Comparison of ENCODE assay signal across 1 cellular context in the genomic region with DNA sequence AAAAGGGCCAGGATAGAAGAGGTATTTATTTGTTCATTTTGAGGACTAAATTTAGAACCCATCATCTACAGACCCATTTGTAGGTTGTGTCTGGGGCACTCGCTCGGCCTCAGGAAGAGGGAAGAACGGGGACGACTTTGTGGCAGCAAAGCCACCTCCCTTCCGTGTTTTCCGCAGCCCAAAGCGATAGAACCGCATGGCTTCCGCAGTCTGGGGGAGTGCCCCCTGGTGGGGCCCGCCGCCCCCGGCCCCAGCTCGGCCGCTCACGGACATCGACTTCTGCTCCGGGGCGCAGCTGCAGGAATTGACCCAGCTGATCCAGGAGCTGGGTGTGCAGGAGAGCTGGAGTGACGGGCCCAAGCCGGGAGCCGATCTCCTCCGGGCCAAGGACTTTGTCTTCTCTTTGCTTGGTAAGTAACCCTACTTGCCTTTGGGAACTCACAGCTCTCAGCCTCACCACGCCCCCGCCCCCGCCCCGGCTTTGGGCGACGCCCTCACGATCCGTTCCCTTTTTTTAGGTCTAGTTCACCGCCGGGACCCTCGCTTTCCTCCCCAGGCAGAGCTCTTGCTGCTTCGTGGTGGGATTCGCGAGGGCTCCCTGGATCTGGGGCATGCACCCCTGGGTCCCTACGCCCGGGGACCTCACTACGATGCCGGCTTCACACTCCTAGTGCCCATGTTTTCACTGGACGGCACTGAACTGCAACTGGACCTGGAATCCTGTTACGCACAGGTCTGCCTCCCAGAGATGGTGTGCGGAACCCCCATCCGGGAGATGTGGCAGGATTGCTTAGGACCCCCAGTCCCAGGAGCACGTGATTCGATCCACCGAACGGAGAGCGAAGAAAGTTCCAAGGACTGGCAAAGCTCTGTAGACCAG.
A peak's percentile ranks its signal among the peaks of the same experiment; 100 is the strongest.
TF ChIP-seq lines count a peak whose summit lies in the region.

No MANE protein-coding gene starts in this region.

TF ChIP-seq in HepG2, 621 proteins besides CTCF, POLR2A, EP300 and RAD21 (continued from another document and continues in another):
- TF ChIP-seq ZNF136 (CRISPR knock-in tag; IDR thresholded peaks at IDR 0.05; ENCODE audit: low read depth) (no peak), ZSCAN31 (CRISPR knock-in tag; IDR thresholded peaks at IDR 0.05; ENCODE audit: low read depth) (peak; percentile 50; the same call in 1 of the 2 replicates), KAT2B (IDR thresholded peaks at IDR 0.05; ENCODE audit: borderline replicate concordance, low read depth, low read length) (no peak), ZFP41 (CRISPR knock-in tag; IDR thresholded peaks at IDR 0.05; ENCODE audit: borderline replicate concordance) (no peak), ZNF180 (CRISPR knock-in tag; IDR thresholded peaks at IDR 0.05; ENCODE audit: borderline replicate concordance, low read depth) (no peak), JUN (CRISPR knock-in tag; IDR thresholded peaks at IDR 0.05) (no peak), CBX1 (IDR thresholded peaks at IDR 0.05; ENCODE audit: low read depth) (no peak), GTF3A (CRISPR knock-in tag; conservative IDR thresholded peaks at IDR 0.05) (no peak), KLF13 (CRISPR knock-in tag; IDR thresholded peaks at IDR 0.05) (no peak), ZNF891 (CRISPR knock-in tag; IDR thresholded peaks at IDR 0.05) (peak; percentile 60; the same call in 1 of the 2 replicates), PTBP1 (IDR thresholded peaks at IDR 0.05; ENCODE audit: low read depth, low read length, poor library complexity, severe bottlenecking) (no peak), ZKSCAN5 (CRISPR knock-in tag; IDR thresholded peaks at IDR 0.05) (no peak), EHMT2 (IDR thresholded peaks at IDR 0.05; ENCODE audit: borderline replicate concordance, low read depth, low read length) (no peak), ZBTB21 (CRISPR knock-in tag; IDR thresholded peaks at IDR 0.05) (no peak), PCBP1 (IDR thresholded peaks at IDR 0.05; ENCODE audit: borderline replicate concordance, low read depth, low read length) (0 out of 2 replicates have a peak, but pooled peaks have one; percentile 19), ZNF839 (CRISPR knock-in tag; IDR thresholded peaks at IDR 0.05; ENCODE audit: borderline replicate concordance) (no peak), ZNF530 (CRISPR knock-in tag; IDR thresholded peaks at IDR 0.05; ENCODE audit: low read depth) (no peak), ZNF17 (CRISPR knock-in tag; IDR thresholded peaks at IDR 0.05) (no peak), ZNF558 (CRISPR knock-in tag; IDR thresholded peaks at IDR 0.05; ENCODE audit: borderline replicate concordance) (no peak), ZNF12 (CRISPR knock-in tag; IDR thresholded peaks at IDR 0.05) (no peak), ZNF607 (CRISPR knock-in tag; IDR thresholded peaks at IDR 0.05; ENCODE audit: borderline replicate concordance) (peak; percentile 38; the same call in 1 of the 2 replicates), ZFX (CRISPR knock-in tag; IDR thresholded peaks at IDR 0.05; ENCODE audit: low read depth) (peak; percentile 13; the same call in 1 of the 2 replicates), ZBTB7A (CRISPR knock-in tag; IDR thresholded peaks at IDR 0.05) (no peak), ZMAT3 (CRISPR knock-in tag; conservative IDR thresholded peaks at IDR 0.05) (0 out of 2 replicates have a peak, but pooled peaks have one; percentile 52), HOXD1 (CRISPR knock-in tag; IDR thresholded peaks at IDR 0.05) (0 out of 2 replicates have a peak, but pooled peaks have one; percentile 7), ZNF337 (CRISPR knock-in tag; IDR thresholded peaks at IDR 0.05; ENCODE audit: borderline replicate concordance, low read depth) (no peak), ZFP37 (CRISPR knock-in tag; IDR thresholded peaks at IDR 0.05; ENCODE audit: borderline replicate concordance) (no peak)
- TF ChIP-seq, protein P1, sequence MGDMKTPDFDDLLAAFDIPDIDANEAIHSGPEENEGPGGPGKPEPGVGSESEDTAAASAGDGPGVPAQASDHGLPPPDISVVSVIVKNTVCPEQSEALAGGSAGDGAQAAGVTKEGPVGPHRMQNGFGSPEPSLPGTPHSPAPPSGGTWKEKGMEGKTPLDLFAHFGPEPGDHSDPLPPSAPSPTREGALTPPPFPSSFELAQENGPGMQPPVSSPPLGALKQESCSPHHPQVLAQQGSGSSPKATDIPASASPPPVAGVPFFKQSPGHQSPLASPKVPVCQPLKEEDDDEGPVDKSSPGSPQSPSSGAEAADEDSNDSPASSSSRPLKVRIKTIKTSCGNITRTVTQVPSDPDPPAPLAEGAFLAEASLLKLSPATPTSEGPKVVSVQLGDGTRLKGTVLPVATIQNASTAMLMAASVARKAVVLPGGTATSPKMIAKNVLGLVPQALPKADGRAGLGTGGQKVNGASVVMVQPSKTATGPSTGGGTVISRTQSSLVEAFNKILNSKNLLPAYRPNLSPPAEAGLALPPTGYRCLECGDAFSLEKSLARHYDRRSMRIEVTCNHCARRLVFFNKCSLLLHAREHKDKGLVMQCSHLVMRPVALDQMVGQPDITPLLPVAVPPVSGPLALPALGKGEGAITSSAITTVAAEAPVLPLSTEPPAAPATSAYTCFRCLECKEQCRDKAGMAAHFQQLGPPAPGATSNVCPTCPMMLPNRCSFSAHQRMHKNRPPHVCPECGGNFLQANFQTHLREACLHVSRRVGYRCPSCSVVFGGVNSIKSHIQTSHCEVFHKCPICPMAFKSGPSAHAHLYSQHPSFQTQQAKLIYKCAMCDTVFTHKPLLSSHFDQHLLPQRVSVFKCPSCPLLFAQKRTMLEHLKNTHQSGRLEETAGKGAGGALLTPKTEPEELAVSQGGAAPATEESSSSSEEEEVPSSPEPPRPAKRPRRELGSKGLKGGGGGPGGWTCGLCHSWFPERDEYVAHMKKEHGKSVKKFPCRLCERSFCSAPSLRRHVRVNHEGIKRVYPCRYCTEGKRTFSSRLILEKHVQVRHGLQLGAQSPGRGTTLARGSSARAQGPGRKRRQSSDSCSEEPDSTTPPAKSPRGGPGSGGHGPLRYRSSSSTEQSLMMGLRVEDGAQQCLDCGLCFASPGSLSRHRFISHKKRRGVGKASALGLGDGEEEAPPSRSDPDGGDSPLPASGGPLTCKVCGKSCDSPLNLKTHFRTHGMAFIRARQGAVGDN (CRISPR knock-in tag; IDR thresholded peaks at IDR 0.05), result peak; percentile 50
- TF ChIP-seq, protein P2, sequence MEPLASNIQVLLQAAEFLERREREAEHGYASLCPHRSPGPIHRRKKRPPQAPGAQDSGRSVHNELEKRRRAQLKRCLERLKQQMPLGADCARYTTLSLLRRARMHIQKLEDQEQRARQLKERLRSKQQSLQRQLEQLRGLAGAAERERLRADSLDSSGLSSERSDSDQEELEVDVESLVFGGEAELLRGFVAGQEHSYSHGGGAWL (CRISPR knock-in tag; IDR thresholded peaks at IDR 0.05), result no peak
- TF ChIP-seq, protein P3, sequence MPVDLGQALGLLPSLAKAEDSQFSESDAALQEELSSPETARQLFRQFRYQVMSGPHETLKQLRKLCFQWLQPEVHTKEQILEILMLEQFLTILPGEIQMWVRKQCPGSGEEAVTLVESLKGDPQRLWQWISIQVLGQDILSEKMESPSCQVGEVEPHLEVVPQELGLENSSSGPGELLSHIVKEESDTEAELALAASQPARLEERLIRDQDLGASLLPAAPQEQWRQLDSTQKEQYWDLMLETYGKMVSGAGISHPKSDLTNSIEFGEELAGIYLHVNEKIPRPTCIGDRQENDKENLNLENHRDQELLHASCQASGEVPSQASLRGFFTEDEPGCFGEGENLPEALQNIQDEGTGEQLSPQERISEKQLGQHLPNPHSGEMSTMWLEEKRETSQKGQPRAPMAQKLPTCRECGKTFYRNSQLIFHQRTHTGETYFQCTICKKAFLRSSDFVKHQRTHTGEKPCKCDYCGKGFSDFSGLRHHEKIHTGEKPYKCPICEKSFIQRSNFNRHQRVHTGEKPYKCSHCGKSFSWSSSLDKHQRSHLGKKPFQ (CRISPR knock-in tag; IDR thresholded peaks at IDR 0.05; ENCODE audit: insufficient replicate concordance), result peak; percentile 73
- TF ChIP-seq, protein P4, sequence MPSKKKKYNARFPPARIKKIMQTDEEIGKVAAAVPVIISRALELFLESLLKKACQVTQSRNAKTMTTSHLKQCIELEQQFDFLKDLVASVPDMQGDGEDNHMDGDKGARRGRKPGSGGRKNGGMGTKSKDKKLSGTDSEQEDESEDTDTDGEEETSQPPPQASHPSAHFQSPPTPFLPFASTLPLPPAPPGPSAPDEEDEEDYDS (CRISPR knock-in tag; IDR thresholded peaks at IDR 0.05), result no peak
- TF ChIP-seq, protein P5, sequence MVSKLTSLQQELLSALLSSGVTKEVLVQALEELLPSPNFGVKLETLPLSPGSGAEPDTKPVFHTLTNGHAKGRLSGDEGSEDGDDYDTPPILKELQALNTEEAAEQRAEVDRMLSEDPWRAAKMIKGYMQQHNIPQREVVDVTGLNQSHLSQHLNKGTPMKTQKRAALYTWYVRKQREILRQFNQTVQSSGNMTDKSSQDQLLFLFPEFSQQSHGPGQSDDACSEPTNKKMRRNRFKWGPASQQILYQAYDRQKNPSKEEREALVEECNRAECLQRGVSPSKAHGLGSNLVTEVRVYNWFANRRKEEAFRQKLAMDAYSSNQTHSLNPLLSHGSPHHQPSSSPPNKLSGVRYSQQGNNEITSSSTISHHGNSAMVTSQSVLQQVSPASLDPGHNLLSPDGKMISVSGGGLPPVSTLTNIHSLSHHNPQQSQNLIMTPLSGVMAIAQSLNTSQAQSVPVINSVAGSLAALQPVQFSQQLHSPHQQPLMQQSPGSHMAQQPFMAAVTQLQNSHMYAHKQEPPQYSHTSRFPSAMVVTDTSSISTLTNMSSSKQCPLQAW (CRISPR knock-in tag; IDR thresholded peaks at IDR 0.05), result 0 out of 2 replicates have a peak, but pooled peaks have one; percentile 36
- TF ChIP-seq, protein P6, sequence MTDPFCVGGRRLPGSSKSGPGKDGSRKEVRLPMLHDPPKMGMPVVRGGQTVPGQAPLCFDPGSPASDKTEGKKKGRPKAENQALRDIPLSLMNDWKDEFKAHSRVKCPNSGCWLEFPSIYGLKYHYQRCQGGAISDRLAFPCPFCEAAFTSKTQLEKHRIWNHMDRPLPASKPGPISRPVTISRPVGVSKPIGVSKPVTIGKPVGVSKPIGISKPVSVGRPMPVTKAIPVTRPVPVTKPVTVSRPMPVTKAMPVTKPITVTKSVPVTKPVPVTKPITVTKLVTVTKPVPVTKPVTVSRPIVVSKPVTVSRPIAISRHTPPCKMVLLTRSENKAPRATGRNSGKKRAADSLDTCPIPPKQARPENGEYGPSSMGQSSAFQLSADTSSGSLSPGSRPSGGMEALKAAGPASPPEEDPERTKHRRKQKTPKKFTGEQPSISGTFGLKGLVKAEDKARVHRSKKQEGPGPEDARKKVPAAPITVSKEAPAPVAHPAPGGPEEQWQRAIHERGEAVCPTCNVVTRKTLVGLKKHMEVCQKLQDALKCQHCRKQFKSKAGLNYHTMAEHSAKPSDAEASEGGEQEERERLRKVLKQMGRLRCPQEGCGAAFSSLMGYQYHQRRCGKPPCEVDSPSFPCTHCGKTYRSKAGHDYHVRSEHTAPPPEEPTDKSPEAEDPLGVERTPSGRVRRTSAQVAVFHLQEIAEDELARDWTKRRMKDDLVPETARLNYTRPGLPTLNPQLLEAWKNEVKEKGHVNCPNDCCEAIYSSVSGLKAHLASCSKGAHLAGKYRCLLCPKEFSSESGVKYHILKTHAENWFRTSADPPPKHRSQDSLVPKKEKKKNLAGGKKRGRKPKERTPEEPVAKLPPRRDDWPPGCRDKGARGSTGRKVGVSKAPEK (CRISPR knock-in tag; IDR thresholded peaks at IDR 0.05; ENCODE audit: borderline replicate concordance), result no peak
- TF ChIP-seq, protein P7, sequence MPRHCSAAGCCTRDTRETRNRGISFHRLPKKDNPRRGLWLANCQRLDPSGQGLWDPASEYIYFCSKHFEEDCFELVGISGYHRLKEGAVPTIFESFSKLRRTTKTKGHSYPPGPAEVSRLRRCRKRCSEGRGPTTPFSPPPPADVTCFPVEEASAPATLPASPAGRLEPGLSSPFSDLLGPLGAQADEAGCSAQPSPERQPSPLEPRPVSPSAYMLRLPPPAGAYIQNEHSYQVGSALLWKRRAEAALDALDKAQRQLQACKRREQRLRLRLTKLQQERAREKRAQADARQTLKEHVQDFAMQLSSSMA (CRISPR knock-in tag; IDR thresholded peaks at IDR 0.05), result no peak
- TF ChIP-seq, protein P8, sequence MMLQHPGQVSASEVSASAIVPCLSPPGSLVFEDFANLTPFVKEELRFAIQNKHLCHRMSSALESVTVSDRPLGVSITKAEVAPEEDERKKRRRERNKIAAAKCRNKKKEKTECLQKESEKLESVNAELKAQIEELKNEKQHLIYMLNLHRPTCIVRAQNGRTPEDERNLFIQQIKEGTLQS (CRISPR knock-in tag; IDR thresholded peaks at IDR 0.05), result no peak
- TF ChIP-seq, protein P9, sequence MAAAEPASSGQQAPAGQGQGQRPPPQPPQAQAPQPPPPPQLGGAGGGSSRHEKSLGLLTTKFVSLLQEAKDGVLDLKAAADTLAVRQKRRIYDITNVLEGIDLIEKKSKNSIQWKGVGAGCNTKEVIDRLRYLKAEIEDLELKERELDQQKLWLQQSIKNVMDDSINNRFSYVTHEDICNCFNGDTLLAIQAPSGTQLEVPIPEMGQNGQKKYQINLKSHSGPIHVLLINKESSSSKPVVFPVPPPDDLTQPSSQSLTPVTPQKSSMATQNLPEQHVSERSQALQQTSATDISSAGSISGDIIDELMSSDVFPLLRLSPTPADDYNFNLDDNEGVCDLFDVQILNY (CRISPR knock-in tag; conservative IDR thresholded peaks at IDR 0.05), result no peak
- TF ChIP-seq, protein P10, sequence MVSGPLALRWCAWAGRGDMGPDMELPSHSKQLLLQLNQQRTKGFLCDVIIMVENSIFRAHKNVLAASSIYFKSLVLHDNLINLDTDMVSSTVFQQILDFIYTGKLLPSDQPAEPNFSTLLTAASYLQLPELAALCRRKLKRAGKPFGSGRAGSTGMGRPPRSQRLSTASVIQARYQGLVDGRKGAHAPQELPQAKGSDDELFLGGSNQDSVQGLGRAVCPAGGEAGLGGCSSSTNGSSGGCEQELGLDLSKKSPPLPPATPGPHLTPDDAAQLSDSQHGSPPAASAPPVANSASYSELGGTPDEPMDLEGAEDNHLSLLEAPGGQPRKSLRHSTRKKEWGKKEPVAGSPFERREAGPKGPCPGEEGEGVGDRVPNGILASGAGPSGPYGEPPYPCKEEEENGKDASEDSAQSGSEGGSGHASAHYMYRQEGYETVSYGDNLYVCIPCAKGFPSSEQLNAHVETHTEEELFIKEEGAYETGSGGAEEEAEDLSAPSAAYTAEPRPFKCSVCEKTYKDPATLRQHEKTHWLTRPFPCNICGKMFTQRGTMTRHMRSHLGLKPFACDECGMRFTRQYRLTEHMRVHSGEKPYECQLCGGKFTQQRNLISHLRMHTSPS (CRISPR knock-in tag; IDR thresholded peaks at IDR 0.05; ENCODE audit: low read depth), result no peak
- TF ChIP-seq, protein P11, sequence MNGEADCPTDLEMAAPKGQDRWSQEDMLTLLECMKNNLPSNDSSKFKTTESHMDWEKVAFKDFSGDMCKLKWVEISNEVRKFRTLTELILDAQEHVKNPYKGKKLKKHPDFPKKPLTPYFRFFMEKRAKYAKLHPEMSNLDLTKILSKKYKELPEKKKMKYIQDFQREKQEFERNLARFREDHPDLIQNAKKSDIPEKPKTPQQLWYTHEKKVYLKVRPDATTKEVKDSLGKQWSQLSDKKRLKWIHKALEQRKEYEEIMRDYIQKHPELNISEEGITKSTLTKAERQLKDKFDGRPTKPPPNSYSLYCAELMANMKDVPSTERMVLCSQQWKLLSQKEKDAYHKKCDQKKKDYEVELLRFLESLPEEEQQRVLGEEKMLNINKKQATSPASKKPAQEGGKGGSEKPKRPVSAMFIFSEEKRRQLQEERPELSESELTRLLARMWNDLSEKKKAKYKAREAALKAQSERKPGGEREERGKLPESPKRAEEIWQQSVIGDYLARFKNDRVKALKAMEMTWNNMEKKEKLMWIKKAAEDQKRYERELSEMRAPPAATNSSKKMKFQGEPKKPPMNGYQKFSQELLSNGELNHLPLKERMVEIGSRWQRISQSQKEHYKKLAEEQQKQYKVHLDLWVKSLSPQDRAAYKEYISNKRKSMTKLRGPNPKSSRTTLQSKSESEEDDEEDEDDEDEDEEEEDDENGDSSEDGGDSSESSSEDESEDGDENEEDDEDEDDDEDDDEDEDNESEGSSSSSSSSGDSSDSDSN (CRISPR knock-in tag; IDR thresholded peaks at IDR 0.05), result 0 out of 2 replicates have a peak, but pooled peaks have one; percentile 51
